9 cellular contexts compared by ENCODE assay signal in genomic region chr19:3370214-3370720, GRCh38. TPM values are rescaled to one million over a fixed set of nuclear protein-coding genes. Genes with fewer than 3 reads are reported as not detected.
DNase-seq lines count a peak whose midpoint lies in the region; TF ChIP-seq lines count a peak whose summit lies in the region.
"Had no signal": no experiment of that assay in that cellular context is flagged by ENCODE, and none has a peak within 500 bp of the region (broad histone marks: within the 10 kb centered on the region; RNA-seq: fewer than 3 reads in every experiment).

No MANE protein-coding gene starts in this region.

- peak overlapping the region in 1 of 2 experiments; percentile 43 for H3K23ac ChIP-seq in mesenchymal stem cell (ENCODE audit: low read length in 2 of 2)

- H2BK5ac ChIP-seq in mesenchymal stem cell (ENCODE audit: low read depth, low read length, poor library complexity, severe bottlenecking) = no peak overlapping the region

- no peak overlapping the region for H2AFZ ChIP-seq in mesenchymal stem cell (ENCODE audit: low read depth, low read length)

- peak overlapping the region; percentile 91 for H4K91ac ChIP-seq in mesenchymal stem cell (ENCODE audit: low read length)

- H3K9me3 ChIP-seq in mesenchymal stem cell (ENCODE audit: control insufficient read depth, low read length) (no peaks in the 10 kb centered on the region), thyroid gland (no peaks in the 10 kb centered on the region)

- H3K27ac ChIP-seq in mesenchymal stem cell (ENCODE audit: low read length, poor library complexity, severe bottlenecking) (no peak overlapping the region), thyroid gland (peak overlapping the region; percentile 98 to 99 (median 98))

- TF ChIP-seq CTCF in cardiac fibroblast (IDR thresholded peaks at IDR 0.05; ENCODE audit: low read depth, low read length) (no peak), thyroid gland (IDR thresholded peaks at IDR 0.05) (peak in 1 of 6 experiments; percentile 7)

- H3K4me3 ChIP-seq in cardiac fibroblast (replicated peaks in 1 of 2; ENCODE audit: low read depth in 2 of 2, low read length in 2 of 2) (peak overlapping the region; percentile 80 to 87), mesenchymal stem cell (ENCODE audit: insufficient read depth in 1 of 2, low read depth in 1 of 2, low read length in 2 of 2) (peak overlapping the region in 1 of 2 experiments; percentile 87), thyroid gland (replicated peaks in 1 of 3) (peak overlapping the region in 1 of 3 donors; percentile 12)

- H3K36me3 ChIP-seq in mesenchymal stem cell (ENCODE audit: control insufficient read depth in 1 of 2, insufficient read depth in 2 of 2, low read depth in 1 of 2, low read length in 2 of 2) = peaks cover 9 to 17% of the 10 kb centered on the region in 2 experiments
- H3K36me3 ChIP-seq in thyroid gland = no peaks in the 10 kb centered on the region

- no peak for TF ChIP-seq POLR2A in thyroid gland (IDR thresholded peaks at IDR 0.05)

- H2BK15ac ChIP-seq in mesenchymal stem cell (ENCODE audit: low read depth, poor library complexity, severe bottlenecking) = peak overlapping the region; percentile 96

- WGBS in mesenchymal stem cell = 31% methylated on average over 14 of the region's 14 CpGs
- WGBS in thyroid gland, 2 donors = 63 to 65% methylated on average over 14 of the region's 14 CpGs

- H3K27me3 ChIP-seq in mesenchymal stem cell (ENCODE audit: control insufficient read depth in 1 of 2, insufficient read depth in 1 of 2, low read length in 2 of 2) = no peaks in the 10 kb centered on the region
- no peaks in the 10 kb centered on the region for H3K27me3 ChIP-seq in thyroid gland

- H3K18ac ChIP-seq in mesenchymal stem cell (ENCODE audit: low read depth in 1 of 2, low read length in 2 of 2) = peak overlapping the region; percentile 64 to 89

- peak overlapping the region; percentile 91 for H2BK120ac ChIP-seq in mesenchymal stem cell (ENCODE audit: low read depth, low read length)

- H3K4me2 ChIP-seq in mesenchymal stem cell (ENCODE audit: low read length, poor library complexity, severe bottlenecking) = peak overlapping the region; percentile 80

- peak; percentile 38 for DNase-seq in NCI-H446 treated with DMSO at 0.1 percent for 48 hours (lab: John Stamatoyannopoulos, UW)
- DNase-seq in NCI-H446 (lab: John Stamatoyannopoulos, UW) = no peak
- DNase-seq in cardiac fibroblast (ENCODE audit: low read depth in 2 of 2) = no peak
- peak; percentile 42 for DNase-seq in mesenchymal stem cell
- DNase-seq in thyroid gland = peak in 1 of 2 donors; percentile 45
- no peak for DNase-seq in NCI-H345 (lab: John Stamatoyannopoulos, UW)
- DNase-seq in activated CD4-positive, CD25-positive, alpha-beta regulatory T cell treated with anti-CD3 and anti-CD28 coated beads, Interleukin-2, amount 50 U/mL, for 72 hours = no peak
- no peak for DNase-seq in RKO (ENCODE audit: low spot score)
- DNase-seq: NCI-H187 treated with DMSO at 0.1 percent for 48 hours had no signal

- H3K79me1 ChIP-seq in mesenchymal stem cell (replicated peaks; ENCODE audit: low read length, poor library complexity, severe bottlenecking) = peaks cover 18% of the 10 kb centered on the region

- H4K8ac ChIP-seq in mesenchymal stem cell (ENCODE audit: low read length) = peak overlapping the region; percentile 19

- H3K4ac ChIP-seq in mesenchymal stem cell (ENCODE audit: low read depth in 1 of 2, low read length in 2 of 2) = peak overlapping the region in 1 of 2 experiments; percentile 85

- intact Hi-C loops in thyroid gland (cut with DNase I) = no loop called here

- peaks cover 46% of the 10 kb centered on the region for H3K4me1 ChIP-seq in mesenchymal stem cell (ENCODE audit: control insufficient read depth, insufficient read depth, low read depth, low read length)
- H3K4me1 ChIP-seq in thyroid gland = peaks cover 58 to 59% of the 10 kb centered on the region in 2 donors

- peak overlapping the region in 1 of 2 experiments; percentile 67 for H2BK12ac ChIP-seq in mesenchymal stem cell (ENCODE audit: low read length in 2 of 2)

- no peak overlapping the region for H2AK5ac ChIP-seq in mesenchymal stem cell (ENCODE audit: low read length, severe bottlenecking)

- peak overlapping the region; percentile 86 for H3K9ac ChIP-seq in mesenchymal stem cell (ENCODE audit: low read length)

- H3K14ac ChIP-seq in mesenchymal stem cell (ENCODE audit: low read length in 2 of 2) = peak overlapping the region in 1 of 2 experiments; percentile 76

RNA-seq across cellular contexts. Expression of gene NFIC, which starts 3.9 kb away (rescaled TPM):
- polyA plus RNA-seq in mesenchymal stem cell (2013, experiment 1 of 2) = 101 TPM
- polyA plus RNA-seq in mesenchymal stem cell (2013, experiment 2 of 2) = 98.4 TPM
- 100 to 1,000 TPM in 3 of 4 donors, 10 to 100 TPM in 1; 76.2 to 183 (median 132) TPM for total RNA-seq in thyroid gland

Comparison
In these comparisons a context has a peak if more than half of its experiments do, and no peak if none do; other contexts are left out.
1. DNase-seq: peak in NCI-H446 treated with DMSO at 0.1 percent for 48 hours (single experiment) and mesenchymal stem cell (single experiment); none in NCI-H446 (0 of 2), cardiac fibroblast (0 of 2), NCI-H345 (single experiment), activated CD4-positive, CD25-positive, alpha-beta regulatory T cell treated with anti-CD3 and anti-CD28 coated beads, Interleukin-2, amount 50 U/mL, for 72 hours (single experiment) and RKO (single experiment).